Comparison of ENCODE assay signal across 26 cellular contexts in genomic region chr16:85956426-85956825, GRCh38.
"Had no signal": no experiment of that assay in that cellular context is flagged by ENCODE, and none has a peak within 500 bp of the region (broad histone marks: within the 10 kb centered on the region; RNA-seq: fewer than 3 reads in every experiment).

No MANE protein-coding gene starts in this region.

- H3K27ac ChIP-seq: epithelial cell of prostate, esophagus squamous epithelium, heart right ventricle, left lung, lower lobe of right lung, testis, transverse colon had no signal

- ATAC-seq: heart right ventricle; left lung; lower lobe of right lung; natural killer cell treated with Interleukin-12 subunit alpha and Interleukin-12 subunit beta and Interleukin-15 and Interleukin-18, amount 100 ng/mL, for 72 hours; sciatic nerve; stimulated activated effector memory CD8-positive, alpha-beta T cell treated with anti-CD3 and anti-CD28 coated beads, Interleukin-12 subunit alpha, Interleukin-12 subunit beta, amount 100 ng/mL, for 72 hours had no signal

- H3K9me3 Mint-ChIP-seq: activated naive CD4-positive, alpha-beta T cell treated with anti-CD3 and anti-CD28 coated beads for 36 hours; activated naive CD8-positive, alpha-beta T cell treated with anti-CD3 and anti-CD28 coated beads, Interleukin-2, amount 10 ng/mL, durations not matched to agents 7 days and 5 days; natural killer cell treated with Interleukin-12 subunit alpha and Interleukin-12 subunit beta and Interleukin-15 and Interleukin-18, amount 100 ng/mL, for 72 hours; stimulated activated effector memory CD8-positive, alpha-beta T cell treated with anti-CD3 and anti-CD28 coated beads, Interleukin-12 subunit alpha, Interleukin-12 subunit beta, amount 100 ng/mL, for 72 hours; T-helper 2 cell treated with Interferon-gamma antibody and Interleukin-4, amounts not matched to agents 5 μg/mL and 100 μg/mL, for 36 hours had no signal

- H3K27me3 ChIP-seq: testis, transverse colon had no signal

- H3K4me1 ChIP-seq: esophagus squamous epithelium, left lung, lower lobe of right lung, testis had no signal

- DNase-seq: activated CD4-positive, alpha-beta T cell treated with anti-CD3 and anti-CD28 coated beads for 36 hours; activated CD4-positive, CD25-positive, alpha-beta regulatory T cell; activated CD8-positive, alpha-beta memory T cell treated with anti-CD3 and anti-CD28 coated beads for 24 hours; activated effector memory CD4-positive, alpha-beta T cell treated with anti-CD3 and anti-CD28 coated beads, Interleukin-2, amount 50 U/mL, for 16 hours; activated naive CD4-positive, alpha-beta T cell treated with anti-CD3 and anti-CD28 coated beads for 36 hours; activated naive CD8-positive, alpha-beta T cell treated with anti-CD3 and anti-CD28 coated beads, Interleukin-2, amount 10 ng/mL, durations not matched to agents 7 days and 5 days; amniotic stem cell; effector CD8-positive, alpha-beta T cell; esophagus squamous epithelium; foreskin melanocyte; heart right ventricle; left lung; lower lobe of right lung; mesendoderm; stimulated activated CD4-positive, alpha-beta T cell treated with anti-CD3 and anti-CD28 coated beads, Interleukin-12 subunit alpha, Interleukin-12 subunit beta, amount 100 ng/mL, for 4 hours; stimulated activated CD4-positive, alpha-beta T cell treated with anti-CD3 and anti-CD28 coated beads, Interleukin-4, amount 100 ng/mL, for 24 hours; T-helper 1 cell; testis; transverse colon had no signal

- FAIRE-seq: endometrium had no signal

- H3K27ac Mint-ChIP-seq: activated CD4-positive, alpha-beta T cell treated with anti-CD3 and anti-CD28 coated beads for 36 hours; activated naive CD4-positive, alpha-beta T cell treated with anti-CD3 and anti-CD28 coated beads for 36 hours; activated naive CD8-positive, alpha-beta T cell treated with anti-CD3 and anti-CD28 coated beads, Interleukin-2, amount 10 ng/mL, durations not matched to agents 7 days and 5 days; stimulated activated effector memory CD8-positive, alpha-beta T cell treated with anti-CD3 and anti-CD28 coated beads, Interleukin-12 subunit alpha, Interleukin-12 subunit beta, amount 100 ng/mL, for 72 hours; T-helper 2 cell treated with Interferon-gamma antibody and Interleukin-4, amounts not matched to agents 5 μg/mL and 100 μg/mL, for 36 hours had no signal

- H3K4me3 Mint-ChIP-seq: activated CD4-positive, alpha-beta T cell treated with anti-CD3 and anti-CD28 coated beads for 36 hours; activated naive CD4-positive, alpha-beta T cell treated with anti-CD3 and anti-CD28 coated beads for 36 hours; activated naive CD8-positive, alpha-beta T cell treated with anti-CD3 and anti-CD28 coated beads, Interleukin-2, amount 10 ng/mL, durations not matched to agents 7 days and 5 days; natural killer cell treated with Interleukin-12 subunit alpha and Interleukin-12 subunit beta and Interleukin-15 and Interleukin-18, amount 100 ng/mL, for 72 hours; stimulated activated effector memory CD8-positive, alpha-beta T cell treated with anti-CD3 and anti-CD28 coated beads, Interleukin-12 subunit alpha, Interleukin-12 subunit beta, amount 100 ng/mL, for 72 hours; T-helper 2 cell treated with Interferon-gamma antibody and Interleukin-4, amounts not matched to agents 5 μg/mL and 100 μg/mL, for 36 hours had no signal

- H3K4me3 ChIP-seq: esophagus squamous epithelium, heart right ventricle, left lung, lower lobe of right lung, skin epidermis, testis, transverse colon had no signal

- H3K36me3 Mint-ChIP-seq: activated naive CD8-positive, alpha-beta T cell treated with anti-CD3 and anti-CD28 coated beads, Interleukin-2, amount 10 ng/mL, durations not matched to agents 7 days and 5 days; natural killer cell treated with Interleukin-12 subunit alpha and Interleukin-12 subunit beta and Interleukin-15 and Interleukin-18, amount 100 ng/mL, for 72 hours had no signal

- H3K27me3 Mint-ChIP-seq: natural killer cell treated with Interleukin-12 subunit alpha and Interleukin-12 subunit beta and Interleukin-15 and Interleukin-18, amount 100 ng/mL, for 72 hours had no signal
